8 cellular contexts compared by ENCODE assay signal in genomic region chr5:179906294-179906794, GRCh38. TPM values are rescaled to one million over a fixed set of nuclear protein-coding genes. Genes with fewer than 3 reads are reported as not detected.
DNase-seq lines count a peak whose midpoint lies in the region; TF ChIP-seq lines count a peak whose summit lies in the region.

No MANE protein-coding gene starts in this region.

- CTCF ChIA-PET in CD8-positive, alpha-beta memory T cell (lab: Charles Lee): interaction anchor here (0.8 to 5.7 kb wide), 7 partner anchors 48 to 143 kb away, joined by 3 to 37 read pairs (median 3); partner anchors contain the start of gene MRNIP

- H2AK5ac ChIP-seq in neuronal stem cell (ENCODE audit: low read depth, low read length): peak overlapping the region; percentile 57

- H3K4me3 ChIP-seq in CD8-positive, alpha-beta memory T cell (ENCODE audit: low read length): peak overlapping the region; percentile 44
- peak overlapping the region; percentile 70 for H3K4me3 ChIP-seq in NB4 (ENCODE audit: low read depth, low read length)
- peak overlapping the region in 1 of 2 donors; percentile 81 for H3K4me3 ChIP-seq in neuronal stem cell (ENCODE audit: low read length in 2 of 2)

- intact Hi-C loops in dendritic cell treated with granulocyte-macrophage colony-stimulating factor and Interleukin-4, amounts not matched to agents 40 ng/mL and 50 ng/mL, for 4 days (cut with micrococcal nuclease): loop anchor here (5.0 kb wide), 2 partner anchors 49 to 104 kb away; partner anchors contain the start of gene MRNIP

- H3K9me3 ChIP-seq in CD8-positive, alpha-beta memory T cell (ENCODE audit: low read length): no peaks in the 10 kb centered on the region
- H3K9me3 ChIP-seq in neuronal stem cell (replicated peaks in 1 of 2; ENCODE audit: control insufficient read depth in 2 of 2, insufficient read depth in 1 of 2, low read depth in 1 of 2, low read length in 2 of 2): no peaks in the 10 kb centered on the region

- TF ChIP-seq POLR2A in NB4 (IDR thresholded peaks at IDR 0.05; ENCODE audit: extremely low read depth, insufficient read length): no peak

- peak overlapping the region; percentile 36 to 90 (median 65) for H3K27ac Mint-ChIP-seq in CD8-positive, alpha-beta memory T cell
- peak overlapping the region; percentile 88 for H3K27ac Mint-ChIP-seq in dendritic cell treated with granulocyte-macrophage colony-stimulating factor and Interleukin-4, amounts not matched to agents 40 ng/mL and 50 ng/mL, for 4 days

- H2BK120ac ChIP-seq in neuronal stem cell (ENCODE audit: low read depth, low read length): no peak overlapping the region

- H3K18ac ChIP-seq in neuronal stem cell (ENCODE audit: low read length): no peak overlapping the region

- no peak for TF ChIP-seq CTCF in NB4 (IDR thresholded peaks at IDR 0.05; ENCODE audit: low read depth, low read length)
- no peak for TF ChIP-seq CTCF in GM20000 (IDR thresholded peaks at IDR 0.05; ENCODE audit: extremely low read depth, missing control alignments)

- POLR2A ChIA-PET in CD8-positive, alpha-beta memory T cell (lab: Charles Lee): interaction anchor here (0.8 kb wide), 1 partner anchor 86 kb away, joined by 3 read pairs; no protein-coding TSS in a partner anchor

- peak overlapping the region; percentile 51 for H3K27ac ChIP-seq in CD8-positive, alpha-beta memory T cell (ENCODE audit: low read depth, low read length)
- no peak overlapping the region for H3K27ac ChIP-seq in neuronal stem cell (replicated peaks; ENCODE audit: low read length)

- H2BK5ac ChIP-seq in neuronal stem cell (ENCODE audit: low read length): peak overlapping the region; percentile 6

- no peak overlapping the region for H3K4ac ChIP-seq in neuronal stem cell (ENCODE audit: low read length)

- no peak overlapping the region for H2BK12ac ChIP-seq in neuronal stem cell (ENCODE audit: low read length)

- peak overlapping the region; percentile 40 for H3K23ac ChIP-seq in neuronal stem cell (ENCODE audit: low read depth, low read length, poor library complexity)

- H3K27me3 ChIP-seq in CD8-positive, alpha-beta memory T cell (ENCODE audit: insufficient read depth, low read length, poor library complexity, severe bottlenecking): no peaks in the 10 kb centered on the region
- H3K27me3 ChIP-seq in neuronal stem cell (ENCODE audit: control insufficient read depth in 3 of 3, insufficient read depth in 3 of 3, low read depth in 1 of 3, low read length in 3 of 3): no peaks in the 10 kb centered on the region

- peak overlapping the region; percentile 92 for H3K4me2 ChIP-seq in neuronal stem cell (ENCODE audit: insufficient read depth, low read length, poor library complexity, severe bottlenecking)

- no peak overlapping the region for H3K14ac ChIP-seq in neuronal stem cell (ENCODE audit: low read length)

- H3K4me1 ChIP-seq in CD8-positive, alpha-beta memory T cell (ENCODE audit: insufficient read depth, low read length): peaks cover 17% of the 10 kb centered on the region
- H3K4me1 ChIP-seq in neuronal stem cell (ENCODE audit: control insufficient read depth in 2 of 2, insufficient read depth in 1 of 2, low read depth in 1 of 2, low read length in 2 of 2): peaks cover 7 to 8% of the 10 kb centered on the region in 2 donors

- no peak overlapping the region for H2BK15ac ChIP-seq in neuronal stem cell (ENCODE audit: low read length)

- no peak for DNase-seq in CD8-positive, alpha-beta memory T cell
- no peak for DNase-seq in NB4 (ENCODE audit: low read depth)
- no peak for DNase-seq in neuronal stem cell (ENCODE audit: low spot score)
- no peak for DNase-seq in GM20000 (ENCODE audit: low spot score)
- no peak for DNase-seq in HT-29 (ENCODE audit: low spot score)
- DNase-seq in NCI-H187 (lab: John Stamatoyannopoulos, UW): no peak
- DNase-seq in amygdala (lab: John Stamatoyannopoulos, UW): no peak

- H3K9me3 Mint-ChIP-seq in CD8-positive, alpha-beta memory T cell: no peaks in the 10 kb centered on the region
- no peaks in the 10 kb centered on the region for H3K9me3 Mint-ChIP-seq in dendritic cell treated with granulocyte-macrophage colony-stimulating factor and Interleukin-4, amounts not matched to agents 40 ng/mL and 50 ng/mL, for 4 days

- H3K36me3 ChIP-seq in CD8-positive, alpha-beta memory T cell (ENCODE audit: insufficient read depth, low read length): no peaks in the 10 kb centered on the region
- H3K36me3 ChIP-seq in neuronal stem cell (replicated peaks in 1 of 2; ENCODE audit: control insufficient read depth in 2 of 2, insufficient read depth in 2 of 2, low read length in 2 of 2): peaks cover 22 to 46% of the 10 kb centered on the region in 2 donors

- no peak overlapping the region for H2AFZ ChIP-seq in neuronal stem cell (ENCODE audit: low read length)

- no peak overlapping the region for H4K91ac ChIP-seq in neuronal stem cell (ENCODE audit: low read depth, low read length, poor library complexity)

- peaks cover 10% of the 10 kb centered on the region for H3K79me1 ChIP-seq in neuronal stem cell (ENCODE audit: low read depth, low read length)

- H3K9ac ChIP-seq in neuronal stem cell (ENCODE audit: low read depth, low read length, poor library complexity): no peak overlapping the region

- H3K4me1 Mint-ChIP-seq in CD8-positive, alpha-beta memory T cell: peaks cover 16 to 30% (median 17%) of the 10 kb centered on the region in 3 donors
- peaks cover 46% of the 10 kb centered on the region for H3K4me1 Mint-ChIP-seq in dendritic cell treated with granulocyte-macrophage colony-stimulating factor and Interleukin-4, amounts not matched to agents 40 ng/mL and 50 ng/mL, for 4 days (ENCODE audit: low read depth)

- WGBS in neuronal stem cell (ENCODE audit: extremely low coverage in 2 of 2, insufficient read length in 2 of 2, insufficient replicate concordance in 1 of 2), 2 donors: no CpG with 5 or more reads among the region's 24 CpGs

- H4K8ac ChIP-seq in neuronal stem cell (ENCODE audit: low read depth, low read length): no peak overlapping the region

- no peaks in the 10 kb centered on the region for H3K27me3 Mint-ChIP-seq in CD8-positive, alpha-beta memory T cell
- H3K27me3 Mint-ChIP-seq in dendritic cell treated with granulocyte-macrophage colony-stimulating factor and Interleukin-4, amounts not matched to agents 40 ng/mL and 50 ng/mL, for 4 days: no peaks in the 10 kb centered on the region

- H3K36me3 Mint-ChIP-seq in CD8-positive, alpha-beta memory T cell: peaks cover 0 to 31% (median 12%) of the 10 kb centered on the region in 3 donors
- peaks cover 59% of the 10 kb centered on the region for H3K36me3 Mint-ChIP-seq in dendritic cell treated with granulocyte-macrophage colony-stimulating factor and Interleukin-4, amounts not matched to agents 40 ng/mL and 50 ng/mL, for 4 days (ENCODE audit: low read depth)

- H3K4me3 Mint-ChIP-seq in CD8-positive, alpha-beta memory T cell: peak overlapping the region; percentile 81 to 96 (median 86)
- H3K4me3 Mint-ChIP-seq in dendritic cell treated with granulocyte-macrophage colony-stimulating factor and Interleukin-4, amounts not matched to agents 40 ng/mL and 50 ng/mL, for 4 days: peak overlapping the region; percentile 95

RNA-seq across cellular contexts. Expression of gene TBC1D9B, which starts 1.4 kb away (rescaled TPM):
- 10 to 100 TPM; 73.7 to 74.8 TPM for total RNA-seq in CD8-positive, alpha-beta memory T cell
- polyA plus RNA-seq in CD8-positive, alpha-beta memory T cell: 43.9 TPM
- polyA plus RNA-seq in neuronal stem cell (2013, experiment 1 of 2): 41.1 TPM
- 39.6 TPM for polyA plus RNA-seq in neuronal stem cell (2013, experiment 2 of 2)
- 59.9 and 70.6 TPM in 2 replicates for total RNA-seq in HT-29 (2014; rRNA removed; shearing (Covaris generic))

RNA-seq across cellular contexts. Expression of gene MRNIP, which starts 47.7 kb away (rescaled TPM):
- total RNA-seq in CD8-positive, alpha-beta memory T cell: 10 to 100 TPM; 23.9 to 27.2 TPM
- polyA plus RNA-seq in CD8-positive, alpha-beta memory T cell: 17.7 TPM
- polyA plus RNA-seq in neuronal stem cell (2013, experiment 1 of 2): 39.6 TPM
- polyA plus RNA-seq in neuronal stem cell (2013, experiment 2 of 2): 39.2 TPM
- 21.1 and 24.7 TPM in 2 replicates for total RNA-seq in HT-29 (2014; rRNA removed; shearing (Covaris generic))
